8 cellular contexts compared by ENCODE assay signal in genomic region chr5:132389453-132390286, GRCh38. TPM values are rescaled to one million over a fixed set of nuclear protein-coding genes. Genes with fewer than 3 reads are reported as not detected.
DNase-seq lines count a peak whose midpoint lies in the region; ATAC-seq and TF ChIP-seq lines count a peak whose summit lies in the region.
"Had no signal": no experiment of that assay in that cellular context is flagged by ENCODE, and none has a peak within 500 bp of the region (broad histone marks: within the 10 kb centered on the region; RNA-seq: fewer than 3 reads in every experiment).

No MANE protein-coding gene starts in this region.

- H3K4me3 ChIP-seq in fibroblast of the aortic adventitia (ENCODE audit: low read depth, low read length) = no peak overlapping the region

- DNase-seq in HCEC 1CT (peak; percentile 100), SW 1271 (lab: John Stamatoyannopoulos, UW) (peak; percentile 97), fibroblast of the aortic adventitia (ENCODE audit: low read depth) (peak; percentile 99), smooth muscle cell of the brain vasculature (ENCODE audit: low read depth, low spot score) (peak; percentile 98), KBM-7 (no peak)
- DNase-seq: naive B cell had no signal

- TF ChIP-seq CTCF in fibroblast of the aortic adventitia (IDR thresholded peaks at IDR 0.05; ENCODE audit: insufficient read depth, low read length) = no peak

- in situ Hi-C loops in KBM-7 (cut with MboI; ENCODE audit: low pct_unique_long_range_greater_than_20kb, low sequenced_read_pairs) = no loop called here

- ATAC-seq in GM18909 (IDR thresholded peaks at IDR 0.05; ENCODE audit: poor library complexity, unreplicated experiment) = no peak
- no peak for ATAC-seq in GM19455 (IDR thresholded peaks at IDR 0.05; ENCODE audit: unreplicated experiment)

RNA-seq across cellular contexts. Expression of gene SLC22A5, which starts 20.2 kb away (rescaled TPM):
- total RNA-seq in fibroblast of the aortic adventitia (ENCODE audit: low replicate concordance) = 6.5 TPM in 2 replicates
